ENCODE assay signal across 26 cellular contexts in genomic region chr10:126294451-126294850, GRCh38.
DNase-seq lines count a peak whose midpoint lies in the region; ATAC-seq lines count a peak whose summit lies in the region.
"Had no signal": no experiment of that assay in that cellular context is flagged by ENCODE, and none has a peak within 500 bp of the region (broad histone marks: within the 10 kb centered on the region; RNA-seq: fewer than 3 reads in every experiment).

No MANE protein-coding gene starts in this region.

- H3K27ac ChIP-seq in mesenchymal stem cell (ENCODE audit: low read length, poor library complexity, severe bottlenecking) = peak overlapping the region; percentile 85
- no peak overlapping the region for H3K27ac ChIP-seq in caudate nucleus (ENCODE audit: low read depth, low read length)
- H3K27ac ChIP-seq: BLaER1, KMS-11 had no signal

- H3K4ac ChIP-seq in mesenchymal stem cell (ENCODE audit: low read depth in 1 of 2, low read length in 2 of 2) = no peak overlapping the region

- H2AFZ ChIP-seq in mesenchymal stem cell (ENCODE audit: low read depth, low read length) = no peak overlapping the region
- H2AFZ ChIP-seq: GM23338 had no signal

- CTCF ChIA-PET in activated CD8-positive, alpha-beta memory T cell treated with anti-CD3 and anti-CD28 coated beads, Interleukin-2, amount 10 ng/mL, durations not matched to agents 7 days and 5 days (lab: Charles Lee) = no interaction called here

- DNase-seq in amniotic epithelial cell (ENCODE audit: low read depth) (peak; percentile 42), glomerular visceral epithelial cell (ENCODE audit: extremely low spot score) (peak; percentile 47), mesenchymal stem cell (peak; percentile 8), stromal cell of bone marrow (ENCODE audit: low read depth) (peak; percentile 2), NCI-H2081 treated with DMSO at 0.1 percent for 48 hours (lab: John Stamatoyannopoulos, UW) (no peak), caudate nucleus (lab: John Stamatoyannopoulos, UW) (no peak)
- DNase-seq in activated CD8-positive, alpha-beta memory T cell treated with anti-CD3 and anti-CD28 coated beads, Interleukin-2, amount 10 ng/mL, durations not matched to agents 7 days and 5 days = no peak
- DNase-seq: CD4-positive, alpha-beta T cell; COR-L47; DMS 273 treated with DMSO at 0.1 percent for 48 hours; DMS79 treated with DMSO at 0.1 percent for 48 hours; IMR-90; NCI-H1092 treated with DMSO at 0.1 percent for 48 hours; NCI-H1436 treated with DMSO at 0.1 percent for 48 hours; NCI-H1930; NCI-H2171; NCI-H345; NCI-H524; NCI-H774; NK-92 treated with Interleukin-12 subunit alpha and Interleukin-12 subunit beta, amount 100 ng/mL, for 24 hours had no signal

- H3K4me2 ChIP-seq in mesenchymal stem cell (ENCODE audit: low read length, poor library complexity, severe bottlenecking) = peak overlapping the region; percentile 50
- H3K4me2 ChIP-seq: BLaER1, GM23338, KMS-11 had no signal

- WGBS in mesenchymal stem cell = 81% methylated on average over 5 of the region's 5 CpGs

- no peak overlapping the region for H2BK12ac ChIP-seq in mesenchymal stem cell (ENCODE audit: low read length in 2 of 2)

- no peak overlapping the region for H2BK15ac ChIP-seq in mesenchymal stem cell (ENCODE audit: low read depth, poor library complexity, severe bottlenecking)

- no peak overlapping the region for H3K23ac ChIP-seq in mesenchymal stem cell (ENCODE audit: low read length in 2 of 2)

- H3K9ac ChIP-seq in mesenchymal stem cell (ENCODE audit: low read length) = peak overlapping the region; percentile 46
- H3K9ac ChIP-seq: BLaER1, KMS-11 had no signal

- H3K36me3 ChIP-seq in mesenchymal stem cell (ENCODE audit: control insufficient read depth in 1 of 2, insufficient read depth in 2 of 2, low read depth in 1 of 2, low read length in 2 of 2) = peaks cover 4 to 30% of the 10 kb centered on the region in 2 experiments
- H3K36me3 ChIP-seq: BLaER1, HAP-1 had no signal

- H3K4me1 ChIP-seq in mesenchymal stem cell (ENCODE audit: control insufficient read depth, insufficient read depth, low read depth, low read length) = no peaks in the 10 kb centered on the region

- H3K4me1 Mint-ChIP-seq in activated CD8-positive, alpha-beta memory T cell treated with anti-CD3 and anti-CD28 coated beads, Interleukin-2, amount 10 ng/mL, durations not matched to agents 7 days and 5 days = no peaks in the 10 kb centered on the region
- H3K4me1 Mint-ChIP-seq: GM23338 had no signal

- no peak for ATAC-seq in activated CD8-positive, alpha-beta memory T cell treated with anti-CD3 and anti-CD28 coated beads, Interleukin-2, amount 10 ng/mL, durations not matched to agents 7 days and 5 days
- ATAC-seq in HG02852 (IDR thresholded peaks at IDR 0.05; ENCODE audit: unreplicated experiment) = no peak
- ATAC-seq: GM12878, GM23338 had no signal

- H3K27me3 Mint-ChIP-seq in activated CD8-positive, alpha-beta memory T cell treated with anti-CD3 and anti-CD28 coated beads, Interleukin-2, amount 10 ng/mL, durations not matched to agents 7 days and 5 days = no peaks in the 10 kb centered on the region
- H3K27me3 Mint-ChIP-seq: CD4-positive, alpha-beta T cell had no signal

- peaks cover 31% of the 10 kb centered on the region for H3K79me1 ChIP-seq in mesenchymal stem cell (replicated peaks; ENCODE audit: low read length, poor library complexity, severe bottlenecking)

- H3K9me3 ChIP-seq in mesenchymal stem cell (ENCODE audit: control insufficient read depth, low read length) = no peaks in the 10 kb centered on the region
- H3K9me3 ChIP-seq: BLaER1, HAP-1 had no signal

- no peak overlapping the region for H3K27ac Mint-ChIP-seq in activated CD8-positive, alpha-beta memory T cell treated with anti-CD3 and anti-CD28 coated beads, Interleukin-2, amount 10 ng/mL, durations not matched to agents 7 days and 5 days
- H3K27ac Mint-ChIP-seq: CD4-positive, alpha-beta T cell; GM23338 had no signal

- H3K4me3 ChIP-seq in mesenchymal stem cell (ENCODE audit: insufficient read depth in 1 of 2, low read depth in 1 of 2, low read length in 2 of 2) = no peak overlapping the region
- H3K4me3 ChIP-seq: BLaER1, GM12878, GM23338, HAP-1 had no signal

- H4K8ac ChIP-seq in mesenchymal stem cell (ENCODE audit: low read length) = no peak overlapping the region

- H4K91ac ChIP-seq in mesenchymal stem cell (ENCODE audit: low read length) = no peak overlapping the region

- H3K14ac ChIP-seq in mesenchymal stem cell (ENCODE audit: low read length in 2 of 2) = no peak overlapping the region

- H3K4me3 Mint-ChIP-seq in activated CD8-positive, alpha-beta memory T cell treated with anti-CD3 and anti-CD28 coated beads, Interleukin-2, amount 10 ng/mL, durations not matched to agents 7 days and 5 days = no peak overlapping the region
- H3K4me3 Mint-ChIP-seq: CD4-positive, alpha-beta T cell; GM23338 had no signal

- no peak overlapping the region for H2BK5ac ChIP-seq in mesenchymal stem cell (ENCODE audit: low read depth, low read length, poor library complexity, severe bottlenecking)

- no peak overlapping the region for H2BK120ac ChIP-seq in mesenchymal stem cell (ENCODE audit: low read depth, low read length)

- H3K36me3 Mint-ChIP-seq in activated CD8-positive, alpha-beta memory T cell treated with anti-CD3 and anti-CD28 coated beads, Interleukin-2, amount 10 ng/mL, durations not matched to agents 7 days and 5 days = no peaks in the 10 kb centered on the region

- no peaks in the 10 kb centered on the region for H3K27me3 ChIP-seq in mesenchymal stem cell (ENCODE audit: control insufficient read depth in 1 of 2, insufficient read depth in 1 of 2, low read length in 2 of 2)
- H3K27me3 ChIP-seq: BLaER1 had no signal

- H3K18ac ChIP-seq in mesenchymal stem cell (ENCODE audit: low read depth in 1 of 2, low read length in 2 of 2) = no peak overlapping the region

- H3K9me3 Mint-ChIP-seq in activated CD8-positive, alpha-beta memory T cell treated with anti-CD3 and anti-CD28 coated beads, Interleukin-2, amount 10 ng/mL, durations not matched to agents 7 days and 5 days (ENCODE audit: low read depth) = peaks cover 2% of the 10 kb centered on the region
- H3K9me3 Mint-ChIP-seq: CD4-positive, alpha-beta T cell had no signal

- H2AK5ac ChIP-seq in mesenchymal stem cell (ENCODE audit: low read length, severe bottlenecking) = no peak overlapping the region

Comparison
In these comparisons a context has a peak if more than half of its experiments do, and no peak if none do; other contexts are left out.
1. DNase-seq: peak in amniotic epithelial cell (single experiment), glomerular visceral epithelial cell (single experiment), mesenchymal stem cell (single experiment) and stromal cell of bone marrow (single experiment); none in NCI-H2081 treated with DMSO at 0.1 percent for 48 hours (single experiment), caudate nucleus (0 of 61) and activated CD8-positive, alpha-beta memory T cell treated with anti-CD3 and anti-CD28 coated beads, Interleukin-2, amount 10 ng/mL, durations not matched to agents 7 days and 5 days (single experiment).